1 cellular context compared by ENCODE assay signal in genomic region chr4:70705146-70705855, GRCh38.
A peak's percentile ranks its signal among the peaks of the same experiment; 100 is the strongest.
TF ChIP-seq lines count a peak whose summit lies in the region.

No MANE protein-coding gene starts in this region.

TF ChIP-seq in HepG2, 621 proteins besides CTCF, POLR2A, EP300 and RAD21 (continued from another document and continues in another):
- TF ChIP-seq ZFP91 (CRISPR knock-in tag; IDR thresholded peaks at IDR 0.05; ENCODE audit: borderline replicate concordance): peak; percentile 54; the same call in 1 of the 2 replicates
- TF ChIP-seq FOXP1 (IDR thresholded peaks at IDR 0.05): no peak
- TF ChIP-seq FOXP1 (CRISPR knock-in tag; IDR thresholded peaks at IDR 0.05): no peak
- TF ChIP-seq MTA3 (CRISPR knock-in tag; IDR thresholded peaks at IDR 0.05): no peak
- no peak for TF ChIP-seq HNF1A (IDR thresholded peaks at IDR 0.05; ENCODE audit: low read depth)
- TF ChIP-seq HNF1A (CRISPR knock-in tag; IDR thresholded peaks at IDR 0.05; ENCODE audit: borderline replicate concordance): no peak
- no peak for TF ChIP-seq HHEX (CRISPR knock-in tag; IDR thresholded peaks at IDR 0.05)
- TF ChIP-seq HES4 (CRISPR knock-in tag; IDR thresholded peaks at IDR 0.05; ENCODE audit: borderline replicate concordance): peak; percentile 68; the same call in 1 of the 2 replicates
- TF ChIP-seq RBFOX2 (IDR thresholded peaks at IDR 0.05; ENCODE audit: low read depth, low read length): peak; percentile 80
- no peak for TF ChIP-seq HCFC1 (IDR thresholded peaks at IDR 0.05; ENCODE audit: low read depth, low read length)
- TF ChIP-seq, protein P1, sequence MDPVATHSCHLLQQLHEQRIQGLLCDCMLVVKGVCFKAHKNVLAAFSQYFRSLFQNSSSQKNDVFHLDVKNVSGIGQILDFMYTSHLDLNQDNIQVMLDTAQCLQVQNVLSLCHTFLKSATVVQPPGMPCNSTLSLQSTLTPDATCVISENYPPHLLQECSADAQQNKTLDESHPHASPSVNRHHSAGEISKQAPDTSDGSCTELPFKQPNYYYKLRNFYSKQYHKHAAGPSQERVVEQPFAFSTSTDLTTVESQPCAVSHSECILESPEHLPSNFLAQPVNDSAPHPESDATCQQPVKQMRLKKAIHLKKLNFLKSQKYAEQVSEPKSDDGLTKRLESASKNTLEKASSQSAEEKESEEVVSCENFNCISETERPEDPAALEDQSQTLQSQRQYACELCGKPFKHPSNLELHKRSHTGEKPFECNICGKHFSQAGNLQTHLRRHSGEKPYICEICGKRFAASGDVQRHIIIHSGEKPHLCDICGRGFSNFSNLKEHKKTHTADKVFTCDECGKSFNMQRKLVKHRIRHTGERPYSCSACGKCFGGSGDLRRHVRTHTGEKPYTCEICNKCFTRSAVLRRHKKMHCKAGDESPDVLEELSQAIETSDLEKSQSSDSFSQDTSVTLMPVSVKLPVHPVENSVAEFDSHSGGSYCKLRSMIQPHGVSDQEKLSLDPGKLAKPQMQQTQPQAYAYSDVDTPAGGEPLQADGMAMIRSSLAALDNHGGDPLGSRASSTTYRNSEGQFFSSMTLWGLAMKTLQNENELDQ (CRISPR knock-in tag; IDR thresholded peaks at IDR 0.05; ENCODE audit: borderline replicate concordance): no peak
- peak; percentile 54; the same call in 1 of the 2 replicates for TF ChIP-seq ZNF225 (CRISPR knock-in tag; IDR thresholded peaks at IDR 0.05)
- TF ChIP-seq ZNF512B (CRISPR knock-in tag; IDR thresholded peaks at IDR 0.05; ENCODE audit: borderline replicate concordance): no peak
- TF ChIP-seq BRCA1 (CRISPR knock-in tag; IDR thresholded peaks at IDR 0.05): no peak
- peak; percentile 76; the same call in 1 of the 2 replicates for TF ChIP-seq SAP130 (CRISPR knock-in tag; IDR thresholded peaks at IDR 0.05; ENCODE audit: low read depth)
- no peak for TF ChIP-seq FLYWCH1 (CRISPR knock-in tag; IDR thresholded peaks at IDR 0.05)
- TF ChIP-seq, protein P2, sequence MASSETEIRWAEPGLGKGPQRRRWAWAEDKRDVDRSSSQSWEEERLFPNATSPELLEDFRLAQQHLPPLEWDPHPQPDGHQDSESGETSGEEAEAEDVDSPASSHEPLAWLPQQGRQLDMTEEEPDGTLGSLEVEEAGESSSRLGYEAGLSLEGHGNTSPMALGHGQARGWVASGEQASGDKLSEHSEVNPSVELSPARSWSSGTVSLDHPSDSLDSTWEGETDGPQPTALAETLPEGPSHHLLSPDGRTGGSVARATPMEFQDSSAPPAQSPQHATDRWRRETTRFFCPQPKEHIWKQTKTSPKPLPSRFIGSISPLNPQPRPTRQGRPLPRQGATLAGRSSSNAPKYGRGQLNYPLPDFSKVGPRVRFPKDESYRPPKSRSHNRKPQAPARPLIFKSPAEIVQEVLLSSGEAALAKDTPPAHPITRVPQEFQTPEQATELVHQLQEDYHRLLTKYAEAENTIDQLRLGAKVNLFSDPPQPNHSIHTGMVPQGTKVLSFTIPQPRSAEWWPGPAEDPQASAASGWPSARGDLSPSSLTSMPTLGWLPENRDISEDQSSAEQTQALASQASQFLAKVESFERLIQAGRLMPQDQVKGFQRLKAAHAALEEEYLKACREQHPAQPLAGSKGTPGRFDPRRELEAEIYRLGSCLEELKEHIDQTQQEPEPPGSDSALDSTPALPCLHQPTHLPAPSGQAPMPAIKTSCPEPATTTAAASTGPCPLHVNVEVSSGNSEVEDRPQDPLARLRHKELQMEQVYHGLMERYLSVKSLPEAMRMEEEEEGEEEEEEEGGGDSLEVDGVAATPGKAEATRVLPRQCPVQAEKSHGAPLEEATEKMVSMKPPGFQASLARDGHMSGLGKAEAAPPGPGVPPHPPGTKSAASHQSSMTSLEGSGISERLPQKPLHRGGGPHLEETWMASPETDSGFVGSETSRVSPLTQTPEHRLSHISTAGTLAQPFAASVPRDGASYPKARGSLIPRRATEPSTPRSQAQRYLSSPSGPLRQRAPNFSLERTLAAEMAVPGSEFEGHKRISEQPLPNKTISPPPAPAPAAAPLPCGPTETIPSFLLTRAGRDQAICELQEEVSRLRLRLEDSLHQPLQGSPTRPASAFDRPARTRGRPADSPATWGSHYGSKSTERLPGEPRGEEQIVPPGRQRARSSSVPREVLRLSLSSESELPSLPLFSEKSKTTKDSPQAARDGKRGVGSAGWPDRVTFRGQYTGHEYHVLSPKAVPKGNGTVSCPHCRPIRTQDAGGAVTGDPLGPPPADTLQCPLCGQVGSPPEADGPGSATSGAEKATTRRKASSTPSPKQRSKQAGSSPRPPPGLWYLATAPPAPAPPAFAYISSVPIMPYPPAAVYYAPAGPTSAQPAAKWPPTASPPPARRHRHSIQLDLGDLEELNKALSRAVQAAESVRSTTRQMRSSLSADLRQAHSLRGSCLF (CRISPR knock-in tag; IDR thresholded peaks at IDR 0.05; ENCODE audit: borderline replicate concordance): no peak
- TF ChIP-seq NAIF1 (CRISPR knock-in tag; IDR thresholded peaks at IDR 0.05; ENCODE audit: borderline replicate concordance): peak; percentile 67; the same call in 1 of the 2 replicates
- no peak for TF ChIP-seq GABPA (IDR thresholded peaks at IDR 0.05; ENCODE audit: low read depth, low read length)
- TF ChIP-seq GABPA (CRISPR knock-in tag; IDR thresholded peaks at IDR 0.05; ENCODE audit: low read depth): no peak
- TF ChIP-seq ZNF33B (CRISPR knock-in tag; IDR thresholded peaks at IDR 0.05): no peak
- TF ChIP-seq ZNF564 (CRISPR knock-in tag; IDR thresholded peaks at IDR 0.05): no peak
- no peak; the same call in 1 of the 2 replicates for TF ChIP-seq FOSL2 (CRISPR knock-in tag; IDR thresholded peaks at IDR 0.05)
- peak; percentile 65; the same call in 1 of the 2 replicates for TF ChIP-seq ZNF746 (CRISPR knock-in tag; IDR thresholded peaks at IDR 0.05)
- TF ChIP-seq AHR (CRISPR knock-in tag; IDR thresholded peaks at IDR 0.05): no peak; the same call in 1 of the 2 replicates
- TF ChIP-seq HDAC1 (CRISPR knock-in tag; IDR thresholded peaks at IDR 0.05): peak; percentile 53
- peak; percentile 72 for TF ChIP-seq CCDC6 (CRISPR knock-in tag; IDR thresholded peaks at IDR 0.05)
- no peak for TF ChIP-seq ZSCAN21 (CRISPR knock-in tag; IDR thresholded peaks at IDR 0.05; ENCODE audit: borderline replicate concordance)
- 0 out of 2 replicates have a peak, but pooled peaks have one; percentile 34 for TF ChIP-seq NCOA2 (CRISPR knock-in tag; IDR thresholded peaks at IDR 0.05)
- TF ChIP-seq ZNF720 (CRISPR knock-in tag; IDR thresholded peaks at IDR 0.05): no peak
- TF ChIP-seq MTF2 (CRISPR knock-in tag; IDR thresholded peaks at IDR 0.05; ENCODE audit: borderline replicate concordance): no peak; the same call in 1 of the 2 replicates
- peak; percentile 69; the same call in 1 of the 2 replicates for TF ChIP-seq NKX3-1 (CRISPR knock-in tag; IDR thresholded peaks at IDR 0.05)
- TF ChIP-seq ATF7-NPFF (CRISPR knock-in tag; IDR thresholded peaks at IDR 0.05; ENCODE audit: low read depth): peak; percentile 48; the same call in 1 of the 2 replicates
- TF ChIP-seq ELK4 (CRISPR knock-in tag; IDR thresholded peaks at IDR 0.05; ENCODE audit: borderline replicate concordance): no peak
- TF ChIP-seq GLI4 (CRISPR knock-in tag; IDR thresholded peaks at IDR 0.05; ENCODE audit: borderline replicate concordance): no peak
- TF ChIP-seq ZNF569 (CRISPR knock-in tag; IDR thresholded peaks at IDR 0.05; ENCODE audit: borderline replicate concordance): no peak
- no peak for TF ChIP-seq TERF1 (CRISPR knock-in tag; IDR thresholded peaks at IDR 0.05)
- TF ChIP-seq FOXJ3 (CRISPR knock-in tag; IDR thresholded peaks at IDR 0.05; ENCODE audit: borderline replicate concordance): no peak
- no peak for TF ChIP-seq CBX1 (IDR thresholded peaks at IDR 0.05; ENCODE audit: low read depth)
- TF ChIP-seq ZNF615 (CRISPR knock-in tag; IDR thresholded peaks at IDR 0.05; ENCODE audit: borderline replicate concordance): 0 out of 2 replicates have a peak, but pooled peaks have one; percentile 39
- TF ChIP-seq ZNF598 (CRISPR knock-in tag; IDR thresholded peaks at IDR 0.05; ENCODE audit: borderline replicate concordance): no peak
- no peak for TF ChIP-seq ZNF460 (CRISPR knock-in tag; IDR thresholded peaks at IDR 0.05; ENCODE audit: borderline replicate concordance)
- no peak for TF ChIP-seq ZNF34 (CRISPR knock-in tag; IDR thresholded peaks at IDR 0.05; ENCODE audit: borderline replicate concordance)
- TF ChIP-seq RFX3 (CRISPR knock-in tag; IDR thresholded peaks at IDR 0.05): no peak
- TF ChIP-seq CAMTA2 (CRISPR knock-in tag; IDR thresholded peaks at IDR 0.05; ENCODE audit: borderline replicate concordance): no peak
- no peak for TF ChIP-seq JDP2 (CRISPR knock-in tag; IDR thresholded peaks at IDR 0.05; ENCODE audit: borderline replicate concordance)
- TF ChIP-seq ZIK1 (CRISPR knock-in tag; IDR thresholded peaks at IDR 0.05; ENCODE audit: borderline replicate concordance, low read depth): no peak
- TF ChIP-seq FOXO1 (CRISPR knock-in tag; IDR thresholded peaks at IDR 0.05): no peak
- TF ChIP-seq SOX6 (IDR thresholded peaks at IDR 0.05): no peak
- TF ChIP-seq SOX6 (CRISPR knock-in tag; IDR thresholded peaks at IDR 0.05): peak; percentile 57
